In the genomic region with DNA sequence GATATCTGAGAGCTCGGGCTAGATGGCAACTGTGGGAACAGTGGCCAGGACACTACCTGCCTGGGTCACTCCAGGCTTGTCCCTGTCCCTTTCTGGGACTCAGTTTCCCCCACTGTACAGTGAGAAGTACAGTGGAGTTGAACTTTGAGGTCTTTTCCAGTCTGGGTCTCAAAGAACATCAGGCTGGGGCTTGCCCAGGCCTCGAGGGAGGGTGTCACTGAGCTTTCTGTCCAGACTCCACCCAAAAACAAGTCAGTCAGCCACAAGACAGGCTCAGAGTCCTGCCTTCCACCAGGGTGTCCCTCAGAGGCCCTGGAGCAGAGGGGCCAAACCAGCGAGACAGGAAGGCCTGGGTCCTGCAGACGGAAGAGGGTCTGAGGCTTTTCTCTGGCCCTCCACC, we compare ENCODE assay signal across 22 cellular contexts. TPM values are rescaled to one million over a fixed set of nuclear protein-coding genes. Genes with fewer than 3 reads are reported as not detected.
DNase-seq lines count a peak whose midpoint lies in the region; FAIRE-seq and TF ChIP-seq lines count a peak whose summit lies in the region.
"Had no signal": no experiment of that assay in that cellular context is flagged by ENCODE, and none has a peak within 500 bp of the region (broad histone marks: within the 10 kb centered on the region; RNA-seq: fewer than 3 reads in every experiment).

No MANE protein-coding gene starts in this region.

- FAIRE-seq in bronchial epithelial cell (lab: Jason Lieb, UNC): no peak
- FAIRE-seq in keratinocyte (lab: Jason Lieb, UNC): peak; percentile 83
- FAIRE-seq: GM12878 had no signal

- TF ChIP-seq EP300 in suprapubic skin (IDR thresholded peaks at IDR 0.05): no peak

- TF ChIP-seq CTCF in bronchial epithelial cell (IDR thresholded peaks at IDR 0.05; ENCODE audit: insufficient read depth, low read length, severe bottlenecking) (no peak), keratinocyte (optimal IDR thresholded peaks at IDR 0.05 in 1 of 3, IDR thresholded peaks at IDR 0.05 in 1 of 3, conservative IDR thresholded peaks at IDR 0.05 in 1 of 3; ENCODE audit: extremely low read depth in 1 of 3, insufficient read depth in 2 of 3, low read length in 3 of 3) (no peak), suprapubic skin (IDR thresholded peaks at IDR 0.05) (no peak), HFFc6 (IDR thresholded peaks at IDR 0.05) (no peak)

- H3K4me3 Mint-ChIP-seq in HFFc6: no peak overlapping the region
- H3K4me3 Mint-ChIP-seq: CD8-positive, alpha-beta T cell had no signal

- 61% methylated on average over 4 of the region's 4 CpGs for WGBS in suprapubic skin

- H3K4me3 ChIP-seq in bronchial epithelial cell (ENCODE audit: low read depth, low read length) (no peak overlapping the region), keratinocyte (ENCODE audit: control insufficient read depth in 2 of 3, extremely low read depth in 1 of 3, insufficient read depth in 2 of 3, low read depth in 1 of 3, low read length in 3 of 3) (no peak overlapping the region), suprapubic skin (no peak overlapping the region)
- H3K4me3 ChIP-seq: BLaER1 treated with 17β-estradiol and CSF1 and Interleukin-3, amounts not matched to agents 10 nM and 100 nM; GM12878; GM23248 had no signal

- H3K27ac Mint-ChIP-seq in HFFc6: no peak overlapping the region
- H3K27ac Mint-ChIP-seq: CD8-positive, alpha-beta T cell had no signal

- H3K9me1 ChIP-seq in keratinocyte (ENCODE audit: control insufficient read depth, extremely low read depth, insufficient read depth, low read length): no peaks in the 10 kb centered on the region

- DNase-seq in D341Med (ENCODE audit: low spot score): peak; percentile 4
- DNase-seq in bronchial epithelial cell (ENCODE audit: low read depth): peak; percentile 49
- DNase-seq in keratinocyte (ENCODE audit: low read depth, low spot score): no peak
- no peak for DNase-seq in suprapubic skin (ENCODE audit: low spot score in 2 of 2)
- no peak for DNase-seq in stimulated activated CD4-positive, alpha-beta T cell treated with anti-CD3 and anti-CD28 coated beads, Interleukin-2, amount 100 ng/mL, for 48 hours
- no peak for DNase-seq in NCI-H187 treated with DMSO at 0.1 percent for 48 hours (lab: John Stamatoyannopoulos, UW)
- no peak for DNase-seq in HFFc6
- DNase-seq: Calu3; CD8-positive, alpha-beta T cell; DMS53; EL; GM23248; KBM-7; MV-4-11; NCI-H1694 treated with DMSO at 0.1 percent for 48 hours; NCI-H226; NCI-H524; PC-3; RPMI8226; SHP77 treated with DMSO at 0.1 percent for 48 hours had no signal

- peaks cover 21% of the 10 kb centered on the region for H3K4me1 ChIP-seq in keratinocyte (ENCODE audit: control insufficient read depth, extremely low read depth, insufficient read depth, low read length)
- H3K4me1 ChIP-seq in suprapubic skin: peaks cover 34% of the 10 kb centered on the region
- H3K4me1 ChIP-seq: BLaER1 treated with 17β-estradiol and CSF1 and Interleukin-3, amounts not matched to agents 10 nM and 100 nM had no signal

- H3K9ac ChIP-seq in keratinocyte (ENCODE audit: control insufficient read depth, extremely low read depth, insufficient read depth, low read length): no peak overlapping the region
- H3K9ac ChIP-seq: BLaER1 treated with 17β-estradiol and CSF1 and Interleukin-3, amounts not matched to agents 10 nM and 100 nM; GM23248 had no signal

- peaks cover 6% of the 10 kb centered on the region for H3K36me3 Mint-ChIP-seq in HFFc6 (ENCODE audit: low read depth)
- H3K36me3 Mint-ChIP-seq: CD8-positive, alpha-beta T cell had no signal

- no peaks in the 10 kb centered on the region for H4K20me1 ChIP-seq in keratinocyte (ENCODE audit: control insufficient read depth, extremely low read depth, insufficient read depth, low read length)
- H4K20me1 ChIP-seq: BLaER1 treated with 17β-estradiol and CSF1 and Interleukin-3, amounts not matched to agents 10 nM and 100 nM had no signal

- H3K27me3 Mint-ChIP-seq in HFFc6 (ENCODE audit: insufficient read depth): peaks cover 22% of the 10 kb centered on the region

- H3K27ac ChIP-seq in keratinocyte (ENCODE audit: control insufficient read depth, insufficient read depth, low read length) (no peak overlapping the region), suprapubic skin (peak overlapping the region; percentile 55)
- H3K27ac ChIP-seq: BLaER1 treated with 17β-estradiol and CSF1 and Interleukin-3, amounts not matched to agents 10 nM and 100 nM; GM23248 had no signal

- H3K79me2 ChIP-seq in keratinocyte (ENCODE audit: control insufficient read depth, insufficient read depth, low read length): no peaks in the 10 kb centered on the region

- H3K9me3 ChIP-seq in keratinocyte (ENCODE audit: control insufficient read depth, low read depth, low read length): no peaks in the 10 kb centered on the region
- H3K9me3 ChIP-seq in suprapubic skin: no peaks in the 10 kb centered on the region

- H2AFZ ChIP-seq in keratinocyte (ENCODE audit: control insufficient read depth, low read length): peak overlapping the region; percentile 8
- H2AFZ ChIP-seq: GM23248 had no signal

- H3K36me3 ChIP-seq in bronchial epithelial cell (ENCODE audit: control insufficient read depth, insufficient read depth, low read length): no peaks in the 10 kb centered on the region
- H3K36me3 ChIP-seq in keratinocyte (ENCODE audit: control insufficient read depth in 2 of 2, extremely low read depth in 1 of 2, insufficient read depth in 2 of 2, low read length in 2 of 2): no peaks in the 10 kb centered on the region
- no peaks in the 10 kb centered on the region for H3K36me3 ChIP-seq in suprapubic skin
- H3K36me3 ChIP-seq: BLaER1 treated with 17β-estradiol and CSF1 and Interleukin-3, amounts not matched to agents 10 nM and 100 nM had no signal

- H3K27me3 ChIP-seq in bronchial epithelial cell (ENCODE audit: control insufficient read depth, insufficient read depth, low read length) (peaks cover 4% of the 10 kb centered on the region), keratinocyte (ENCODE audit: control insufficient read depth, extremely low read depth, insufficient read depth, low read length) (peaks cover 4% of the 10 kb centered on the region), suprapubic skin (peaks cover 18% of the 10 kb centered on the region)
- H3K27me3 ChIP-seq: BLaER1 treated with 17β-estradiol and CSF1 and Interleukin-3, amounts not matched to agents 10 nM and 100 nM had no signal

- peaks cover 16% of the 10 kb centered on the region for H3K4me1 Mint-ChIP-seq in HFFc6 (ENCODE audit: low read depth)

- dilution Hi-C loops in keratinocyte (cut with MboI; ENCODE audit: extremely low pct_ligation_motif_present, low sequenced_read_pairs): no loop called here

- peak overlapping the region; percentile 39 for H3K4me2 ChIP-seq in keratinocyte (ENCODE audit: control insufficient read depth, extremely low read depth, insufficient read depth, low read depth, low read length)
- H3K4me2 ChIP-seq: BLaER1 treated with 17β-estradiol and CSF1 and Interleukin-3, amounts not matched to agents 10 nM and 100 nM had no signal

- peaks cover 23% of the 10 kb centered on the region for H3K9me3 Mint-ChIP-seq in HFFc6

- TF ChIP-seq POLR2A in suprapubic skin (IDR thresholded peaks at IDR 0.05): no peak

RNA-seq across cellular contexts. Expression of a gene that starts 2.0 kb away (rescaled TPM):
- total RNA-seq in bronchial epithelial cell: under 0.01 and 0.38 TPM in 2 replicates
- 0.37 to 0.39 TPM (median 0.38 TPM) in 3 replicates for polyA plus RNA-seq in keratinocyte
- 0.70 TPM for polyA plus RNA-seq in keratinocyte (2011; ENCODE audit: low read depth)
- polyA plus RNA-seq in keratinocyte (2011; cell fraction: cytosol; rRNA removed): 0.11 and 0.12 TPM in 2 replicates
- 0.34 and 0.53 TPM in 2 replicates for polyA plus RNA-seq in keratinocyte (2011; cell fraction: nucleus; rRNA removed)
- polyA plus RNA-seq in keratinocyte (2012; ENCODE audit: low replicate concordance): 0.44 and 2.1 TPM in 2 replicates
- polyA minus RNA-seq in keratinocyte: 0.46 to 0.59 TPM in 2 of 3 replicates, not detected in the other
- polyA minus RNA-seq in keratinocyte (2011; cell fraction: cytosol; rRNA and poly(A)+ RNA removed): not detected
- polyA minus RNA-seq in keratinocyte (2011; cell fraction: nucleus; rRNA and poly(A)+ RNA removed): 0.21 TPM in 1 of 2 replicates, not detected in the other
- total RNA-seq in suprapubic skin: 1 to 10 TPM; 3.1 to 9.5 (median 7.6) TPM
- under 1 TPM in 1 of 6 experiments, not detected in 5; 0.05 TPM for total RNA-seq in HFFc6 (2021; fragmentation: NEBNext Ultra II Directional; extraction: Animal tissue kit (Norgen Biotek cat#: 25700))
- total RNA-seq: Calu3; CD8-positive, alpha-beta T cell; GM12878; GM23248; PC-3 had no signal
- polyA plus RNA-seq: GM23248 had no signal

RNA-seq across cellular contexts. Expression of a gene that starts 17.7 kb away (rescaled TPM):
- total RNA-seq in bronchial epithelial cell: 58.4 and 73.0 TPM in 2 replicates
- 35.1 to 44.3 TPM (median 35.4 TPM) in 3 replicates for polyA plus RNA-seq in keratinocyte
- 14.5 TPM for polyA plus RNA-seq in keratinocyte (2011; ENCODE audit: low read depth)
- polyA plus RNA-seq in keratinocyte (2011; cell fraction: cytosol; rRNA removed): 28.0 and 37.6 TPM in 2 replicates
- polyA plus RNA-seq in keratinocyte (2011; cell fraction: nucleus; rRNA removed): 40.4 and 40.6 TPM in 2 replicates
- polyA plus RNA-seq in keratinocyte (2012; ENCODE audit: low replicate concordance): 21.1 and 36.6 TPM in 2 replicates
- 19.9 to 33.9 TPM (median 27.0 TPM) in 3 replicates for polyA minus RNA-seq in keratinocyte
- polyA minus RNA-seq in keratinocyte (2011; cell fraction: cytosol; rRNA and poly(A)+ RNA removed): 20.1 TPM
- 17.8 and 25.9 TPM in 2 replicates for polyA minus RNA-seq in keratinocyte (2011; cell fraction: nucleus; rRNA and poly(A)+ RNA removed)
- total RNA-seq in suprapubic skin: 10 to 100 TPM; 36.0 to 41.9 (median 38.9) TPM
- total RNA-seq in HFFc6 (2021; fragmentation: NEBNext Ultra II Directional; extraction: Animal tissue kit (Norgen Biotek cat#: 25700)): 10 to 100 TPM; 28.1 to 34.2 (median 30.0) TPM

RNA-seq across cellular contexts. Expression of a gene that starts 19.5 kb away (rescaled TPM):
- total RNA-seq in bronchial epithelial cell: under 0.01 and 0.64 TPM in 2 replicates
- polyA plus RNA-seq in keratinocyte: 0.14 to 0.26 TPM (median 0.22 TPM) in 3 replicates
- 0.56 TPM for polyA plus RNA-seq in keratinocyte (2011; ENCODE audit: low read depth)
- polyA plus RNA-seq in keratinocyte (2011; cell fraction: cytosol; rRNA removed): 0.09 and 0.27 TPM in 2 replicates
- polyA plus RNA-seq in keratinocyte (2011; cell fraction: nucleus; rRNA removed): 0.69 and 0.95 TPM in 2 replicates
- polyA plus RNA-seq in keratinocyte (2012; ENCODE audit: low replicate concordance): 0.46 and 0.72 TPM in 2 replicates
- 0.33 to 1.8 TPM in 2 of 3 replicates, not detected in the other for polyA minus RNA-seq in keratinocyte
- polyA minus RNA-seq in keratinocyte (2011; cell fraction: cytosol; rRNA and poly(A)+ RNA removed): not detected
- 0.32 TPM in 1 of 2 replicates, not detected in the other for polyA minus RNA-seq in keratinocyte (2011; cell fraction: nucleus; rRNA and poly(A)+ RNA removed)
- total RNA-seq in suprapubic skin: 1 to 10 TPM in 3 of 4 donors, under 1 TPM in 1; 0.26 to 3.2 (median 2.5) TPM
- 1 to 10 TPM in 4 of 6 experiments, under 1 TPM in 2; 0.69 to 1.6 (median 1.0) TPM for total RNA-seq in HFFc6 (2021; fragmentation: NEBNext Ultra II Directional; extraction: Animal tissue kit (Norgen Biotek cat#: 25700))
- total RNA-seq: GM23248 had no signal

RNA-seq across cellular contexts. Expression of a gene that starts 34.9 kb away (rescaled TPM):
- total RNA-seq in bronchial epithelial cell (29.4 and 35.0 TPM in 2 replicates), suprapubic skin (10 to 100 TPM; 37.4 to 72.1 (median 56.0) TPM)
- polyA plus RNA-seq in keratinocyte: 9.1 to 27.7 TPM (median 16.3 TPM) in 3 replicates
- polyA plus RNA-seq in keratinocyte (2011; ENCODE audit: low read depth): 2.0 TPM
- polyA plus RNA-seq in keratinocyte (2011; cell fraction: cytosol; rRNA removed): 15.6 and 62.0 TPM in 2 replicates
- 21.0 and 31.3 TPM in 2 replicates for polyA plus RNA-seq in keratinocyte (2011; cell fraction: nucleus; rRNA removed)
- 20.2 and 23.6 TPM in 2 replicates for polyA plus RNA-seq in keratinocyte (2012; ENCODE audit: low replicate concordance)
- polyA minus RNA-seq in keratinocyte: 2.7 to 13.0 TPM (median 4.8 TPM) in 3 replicates
- polyA minus RNA-seq in keratinocyte (2011; cell fraction: cytosol; rRNA and poly(A)+ RNA removed): 29.4 TPM
- 9.5 and 10.3 TPM in 2 replicates for polyA minus RNA-seq in keratinocyte (2011; cell fraction: nucleus; rRNA and poly(A)+ RNA removed)
- total RNA-seq in HFFc6 (2021; fragmentation: NEBNext Ultra II Directional; extraction: Animal tissue kit (Norgen Biotek cat#: 25700)): 100 to 1,000 TPM; 237 to 356 (median 265) TPM
- total RNA-seq: Calu3 had no signal

Comparison
In these comparisons a context has a peak if more than half of its experiments do, and no peak if none do; other contexts are left out.
1. DNase-seq: peak in D341Med (single experiment) and bronchial epithelial cell (single experiment); none in keratinocyte (single experiment), suprapubic skin (0 of 2), stimulated activated CD4-positive, alpha-beta T cell treated with anti-CD3 and anti-CD28 coated beads, Interleukin-2, amount 100 ng/mL, for 48 hours (0 of 2), NCI-H187 treated with DMSO at 0.1 percent for 48 hours (single experiment) and HFFc6 (single experiment).